19 cellular contexts compared by ENCODE assay signal in the genomic region with DNA sequence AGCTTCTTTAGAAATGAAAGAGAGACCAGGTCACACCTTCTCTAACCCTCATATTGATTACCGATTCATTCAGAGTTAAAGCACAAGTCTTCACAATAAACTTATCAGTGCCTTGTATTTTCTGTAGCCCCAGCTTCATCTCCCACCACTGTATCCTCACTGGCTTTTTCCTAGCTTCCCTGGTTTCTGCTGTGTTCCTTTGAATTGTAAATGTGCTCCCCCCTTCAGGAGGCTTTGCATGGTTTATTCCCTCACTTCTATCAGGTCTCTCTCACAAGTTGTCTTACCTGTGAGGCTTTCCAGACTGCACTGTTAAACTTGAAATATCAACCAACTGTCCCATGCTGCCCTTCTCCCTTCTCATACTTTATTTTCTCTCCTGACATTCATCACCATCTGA.
"Had no signal": no experiment of that assay in that cellular context is flagged by ENCODE, and none has a peak within 500 bp of the region (broad histone marks: within the 10 kb centered on the region; RNA-seq: fewer than 3 reads in every experiment).

No MANE protein-coding gene starts in this region.

- DNase-seq: activated CD4-positive, alpha-beta T cell treated with anti-CD3 and anti-CD28 coated beads for 4 hours; activated CD4-positive, alpha-beta T cell treated with anti-CD3 and anti-CD28 coated beads, Interleukin-2, amount 50 U/mL, for 4 hours; activated naive CD4-positive, alpha-beta T cell; activated T-cell treated with anti-CD3 and anti-CD28 coated beads for 4 hours; activated T-cell treated with anti-CD3 and anti-CD28 coated beads, Interleukin-2, amount 50 U/mL, for 72 hours; anterior cingulate cortex; colonic mucosa; effector CD8-positive, alpha-beta T cell; erythroblast; gastrocnemius medialis; left cardiac atrium; left ventricle myocardium superior; ovary; right lobe of liver; stimulated activated CD4-positive, alpha-beta T cell treated with anti-CD3 and anti-CD28 coated beads, Interleukin-2, amount 100 ng/mL, for 48 hours; stimulated activated naive CD4-positive, alpha-beta T cell treated with Interleukin-2 at 50 U/mL for 16 hours had no signal

- H3K27ac ChIP-seq: colonic mucosa, gastrocnemius medialis, hepatocyte, neutrophil, ovary, right lobe of liver, tibial nerve had no signal

- H3K9me3 ChIP-seq: colonic mucosa, gastrocnemius medialis, neutrophil, ovary, right lobe of liver, tibial nerve had no signal

- ATAC-seq: activated T-cell treated with anti-CD3 and anti-CD28 coated beads, Interleukin-2, amount 50 U/mL, for 72 hours; gastrocnemius medialis; left cardiac atrium; left ventricle myocardium superior; right lobe of liver had no signal

- H3K36me3 ChIP-seq: colonic mucosa, gastrocnemius medialis, neutrophil, ovary, right lobe of liver, tibial nerve had no signal

- H3K27me3 ChIP-seq: colonic mucosa, gastrocnemius medialis, hepatocyte, neutrophil, ovary, right lobe of liver, tibial nerve had no signal

- H2AFZ ChIP-seq: hepatocyte had no signal

- H3K4me3 ChIP-seq: colonic mucosa, gastrocnemius medialis, hepatocyte, ovary, right lobe of liver, tibial nerve had no signal

- H3K79me2 ChIP-seq: hepatocyte had no signal

- H3K4me1 ChIP-seq: colonic mucosa, gastrocnemius medialis, right lobe of liver, tibial nerve had no signal

- H3K4me2 ChIP-seq: hepatocyte had no signal
